ENCODE assay signal across 8 cellular contexts in the genomic region with DNA sequence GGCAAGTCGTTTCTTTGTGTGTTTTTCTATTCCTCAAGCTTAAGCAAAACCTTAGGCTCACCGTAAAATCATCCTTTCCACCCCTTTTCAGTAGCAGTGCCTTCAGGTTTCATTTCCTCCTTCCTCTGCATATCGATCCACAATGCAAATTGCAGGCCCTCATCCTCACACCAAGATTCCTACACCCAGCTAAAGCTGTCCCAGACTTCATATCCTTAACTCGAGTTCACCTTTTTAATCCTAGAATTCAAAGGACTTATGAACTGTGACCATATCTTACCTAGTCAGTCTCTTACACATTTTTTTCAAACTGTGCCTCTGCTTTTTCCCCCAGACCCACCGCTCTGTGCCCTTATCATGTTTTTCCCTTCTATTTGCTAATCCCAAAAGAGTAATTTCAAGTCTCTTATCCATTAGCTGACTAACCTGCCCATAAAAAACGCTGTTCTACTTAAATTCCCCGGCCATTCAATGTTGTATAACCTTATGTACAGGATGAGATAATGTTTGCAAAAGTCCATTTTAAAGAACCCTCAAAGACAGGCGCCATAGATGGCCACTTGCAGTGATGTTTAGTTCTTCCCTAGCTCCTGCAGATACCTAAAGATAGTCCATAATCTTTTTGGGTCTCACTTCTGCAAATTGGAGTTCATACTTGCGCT.
A peak's percentile ranks its signal among the peaks of the same experiment; 100 is the strongest.
DNase-seq lines count a peak whose midpoint lies in the region; ATAC-seq and TF ChIP-seq lines count a peak whose summit lies in the region.

No MANE protein-coding gene starts in this region.

- DNase-seq in SIG-M5 treated with dmso at 0.1 percent for 504 hours (lab: John Stamatoyannopoulos, UW; ENCODE audit: unreplicated experiment) (peak; percentile 86), SIG-M5 (lab: John Stamatoyannopoulos, UW) (no peak), substantia nigra (lab: John Stamatoyannopoulos, UW) (peak in 1 of 49 donors; percentile 18), NCI-H446 treated with DMSO at 0.1 percent for 48 hours (lab: John Stamatoyannopoulos, UW) (no peak), GDM1 (lab: John Stamatoyannopoulos, UW) (no peak)

- no peak for ATAC-seq in HG03196 (IDR thresholded peaks at IDR 0.05; ENCODE audit: unreplicated experiment)

- peak overlapping the region; percentile 91 for H3K27ac ChIP-seq in substantia nigra (ENCODE audit: low read depth, low read length, poor library complexity, severe bottlenecking)

- TF ChIP-seq CTCF in WI38 (IDR thresholded peaks at IDR 0.05; ENCODE audit: low read depth, low read length): no peak

- H3K9ac ChIP-seq in iPS-15b (ENCODE audit: low read depth, low read length): peak overlapping the region; percentile 90

- H3K9me3 ChIP-seq in iPS-15b (ENCODE audit: control insufficient read depth, insufficient read depth, low read length): no peaks in the 10 kb centered on the region

- peak overlapping the region; percentile 91 for H3K4me3 ChIP-seq in WI38 (ENCODE audit: low read depth, low read length)
- H3K4me3 ChIP-seq in iPS-15b (ENCODE audit: low read depth, low read length): peak overlapping the region; percentile 94

- no peaks in the 10 kb centered on the region for H3K27me3 ChIP-seq in iPS-15b (ENCODE audit: control insufficient read depth, insufficient read depth, low read length)

- H3K4me1 ChIP-seq in iPS-15b (ENCODE audit: control insufficient read depth, insufficient read depth, low read length): peaks cover 16% of the 10 kb centered on the region

- peaks cover 7% of the 10 kb centered on the region for H3K36me3 ChIP-seq in iPS-15b (ENCODE audit: control insufficient read depth, insufficient read depth, low read length)
